28 cellular contexts compared by ENCODE assay signal in the genomic region with DNA sequence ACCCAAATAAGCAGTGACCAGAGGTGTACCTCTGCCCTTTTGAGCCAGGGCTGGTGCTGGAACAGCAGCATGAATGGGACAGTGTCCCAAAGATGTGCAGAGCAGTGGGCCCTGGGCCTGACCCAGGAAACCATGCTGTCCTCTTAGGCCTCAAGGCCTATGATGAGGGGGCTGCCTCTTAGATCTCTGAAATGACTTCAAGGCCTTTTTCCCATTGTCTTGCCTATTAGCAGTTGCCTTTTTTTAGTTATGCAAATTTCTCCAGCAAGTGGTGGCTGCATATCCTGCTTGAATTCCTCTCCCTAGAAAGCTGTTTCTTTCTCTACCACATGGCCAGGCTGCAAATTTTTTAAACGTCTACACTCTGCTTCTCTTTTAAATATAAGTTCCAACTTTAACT.
"Had no signal": no experiment of that assay in that cellular context is flagged by ENCODE, and none has a peak within 500 bp of the region (broad histone marks: within the 10 kb centered on the region; RNA-seq: fewer than 3 reads in every experiment).

No MANE protein-coding gene starts in this region.

- H3K27me3 Mint-ChIP-seq: effector memory CD8-positive, alpha-beta T cell; stimulated activated memory B cell treated with anti-CD40 and anti-IgM and Interleukin-4, amounts not matched to agents 10 μg/mL and 1 μg/mL and 100 μg/mL, for 72 hours had no signal

- H2AFZ ChIP-seq: hepatocyte, neural progenitor cell had no signal

- ATAC-seq: activated T-cell treated with anti-CD3 and anti-CD28 coated beads, Interleukin-2, amount 50 U/mL, for 4 hours; effector memory CD8-positive, alpha-beta T cell; left cardiac atrium; mucosa of descending colon; right lobe of liver; stimulated activated memory B cell treated with anti-CD40 and anti-IgM and Interleukin-4, amounts not matched to agents 10 μg/mL and 1 μg/mL and 100 μg/mL, for 72 hours had no signal

- H3K27me3 ChIP-seq: colonic mucosa, dorsolateral prefrontal cortex, esophagus muscularis mucosa, hepatocyte, neural progenitor cell, right lobe of liver, stomach, suprapubic skin, tibial nerve had no signal

- H3K27ac ChIP-seq: colonic mucosa, dorsolateral prefrontal cortex, esophagus muscularis mucosa, hepatocyte, neural progenitor cell, right lobe of liver, stomach, suprapubic skin, tibial nerve, WERI-Rb-1 had no signal

- DNase-seq: activated CD4-positive, alpha-beta T cell treated with anti-CD3 and anti-CD28 coated beads for 1 hour; activated CD4-positive, alpha-beta T cell treated with anti-CD3 and anti-CD28 coated beads, Interleukin-2, amount 50 U/mL, for 4 hours; activated CD8-positive, alpha-beta memory T cell treated with anti-CD3 and anti-CD28 coated beads for 24 hours; activated CD8-positive, alpha-beta memory T cell treated with anti-CD3 and anti-CD28 coated beads, Interleukin-2, amount 50 U/mL, for 48 hours; activated naive CD4-positive, alpha-beta T cell treated with Interleukin-2 at 50 U/mL for 16 hours; activated T-cell treated with anti-CD3 and anti-CD28 coated beads, Interleukin-2, amount 50 U/mL, for 4 hours; amygdala; colonic mucosa; dorsolateral prefrontal cortex; effector memory CD8-positive, alpha-beta T cell; glutamatergic neuron; islet precursor cell; left cardiac atrium; mucosa of descending colon; posterior cingulate gyrus; right lobe of liver; small intestine; stomach; WERI-Rb-1 had no signal

- H3K4me1 ChIP-seq: colonic mucosa, esophagus muscularis mucosa, right lobe of liver, stomach, suprapubic skin had no signal

- H3K4me3 ChIP-seq: colonic mucosa, dorsolateral prefrontal cortex, esophagus muscularis mucosa, hepatocyte, mucosa of descending colon, neural progenitor cell, right lobe of liver, stomach, suprapubic skin, tibial nerve had no signal

- H3K27ac Mint-ChIP-seq: activated T-helper 2 cell treated with anti-CD3 and anti-CD28 coated beads, Interferon-gamma antibody, Interleukin-2, Interleukin-4, amounts not matched to agents 10 μg/mL and 5 μg/mL and 100 μg/mL, durations not matched to agents 14 hours and 24 hours and 36 hours; effector memory CD8-positive, alpha-beta T cell; memory B cell; neural progenitor cell; stimulated activated memory B cell treated with anti-CD40 and anti-IgM and Interleukin-4, amounts not matched to agents 10 μg/mL and 1 μg/mL and 100 μg/mL, for 72 hours; T-helper 2 cell treated with Interferon-gamma antibody and Interleukin-4, amounts not matched to agents 5 μg/mL and 100 μg/mL, for 36 hours had no signal

- H3K9me3 ChIP-seq: colonic mucosa, right lobe of liver, suprapubic skin had no signal

- H3K36me3 Mint-ChIP-seq: neural progenitor cell had no signal

- H3K79me2 ChIP-seq: hepatocyte had no signal

- H3K36me3 ChIP-seq: colonic mucosa, esophagus muscularis mucosa, neural progenitor cell, right lobe of liver, stomach, suprapubic skin, tibial nerve, WERI-Rb-1 had no signal

- H3K4me2 ChIP-seq: hepatocyte, neural progenitor cell had no signal

- H3K9me3 Mint-ChIP-seq: neural progenitor cell had no signal

- H3K4me3 Mint-ChIP-seq: activated T-cell treated with anti-CD3 and anti-CD28 coated beads, Interleukin-2, amount 50 U/mL, for 4 hours; effector memory CD8-positive, alpha-beta T cell; memory B cell; neural progenitor cell; stimulated activated memory B cell treated with anti-CD40 and anti-IgM and Interleukin-4, amounts not matched to agents 10 μg/mL and 1 μg/mL and 100 μg/mL, for 72 hours; T-helper 2 cell treated with Interferon-gamma antibody and Interleukin-4, amounts not matched to agents 5 μg/mL and 100 μg/mL, for 36 hours had no signal

- H3K9ac ChIP-seq: neural progenitor cell had no signal
